ENCODE assay signal across 8 cellular contexts in genomic region chr4:148376151-148376550, GRCh38.
DNase-seq lines count a peak whose midpoint lies in the region; ATAC-seq, FAIRE-seq and TF ChIP-seq lines count a peak whose summit lies in the region.

No MANE protein-coding gene starts in this region.

- H3K27ac Mint-ChIP-seq in CD14-positive monocyte (peak overlapping the region; percentile 44 to 84 (median 60)), activated B cell treated with CpG ODN at 0.5 μM for 24 hours (no peak overlapping the region)

- TF ChIP-seq CTCF in CD14-positive monocyte (IDR thresholded peaks at IDR 0.05): no peak
- TF ChIP-seq CTCF in activated B cell treated with CpG ODN at 0.5 μM for 24 hours (IDR thresholded peaks at IDR 0.05): no peak
- no peak for TF ChIP-seq CTCF in spleen (IDR thresholded peaks at IDR 0.05 in 8 of 11, conservative IDR thresholded peaks at IDR 0.05 in 3 of 11)

- peaks cover 0 to 11% (median 3%) of the 10 kb centered on the region in 8 donors for H3K9me3 ChIP-seq in spleen

- H3K27me3 Mint-ChIP-seq in CD14-positive monocyte (ENCODE audit: low read depth in 3 of 3): no peaks in the 10 kb centered on the region
- no peaks in the 10 kb centered on the region for H3K27me3 Mint-ChIP-seq in activated B cell treated with CpG ODN at 0.5 μM for 24 hours

- intact Hi-C loops in CD14-positive monocyte (cut with micrococcal nuclease) (no loop called here), activated B cell treated with CpG ODN at 0.5 μM for 24 hours (cut with micrococcal nuclease) (no loop called here), spleen (cut with DNase I; ENCODE audit: low total_unique reads) (no loop called here)

- TF ChIP-seq POLR2A in spleen (IDR thresholded peaks at IDR 0.05): no peak

- H3K4me3 Mint-ChIP-seq in CD14-positive monocyte (peak overlapping the region in 1 of 2 donors; percentile 80), activated B cell treated with CpG ODN at 0.5 μM for 24 hours (peak overlapping the region; percentile 63)

- 2 to 9% (median 5%) methylated on average over 3 of the region's 3 CpGs for WGBS in spleen, 5 donors

- H3K27ac ChIP-seq in spleen: peak overlapping the region in 7 of 8 donors; percentile 33 to 76 (median 62)

- no peaks in the 10 kb centered on the region for H3K36me3 Mint-ChIP-seq in CD14-positive monocyte
- H3K36me3 Mint-ChIP-seq in activated B cell treated with CpG ODN at 0.5 μM for 24 hours (ENCODE audit: low read depth): peaks cover 11% of the 10 kb centered on the region

- H3K27me3 ChIP-seq in spleen (replicated peaks in 1 of 7): no peaks in the 10 kb centered on the region

- FAIRE-seq in HTR-8/SVneo (lab: Jason Lieb, UNC): no peak

- H3K36me3 ChIP-seq in spleen: no peaks in the 10 kb centered on the region

- POLR2A ChIA-PET in activated B cell treated with CpG ODN at 0.5 μM for 24 hours (lab: Charles Lee): interaction anchor here (1.8 kb wide), 1 partner anchor 67 kb away, joined by 4 read pairs; no protein-coding TSS in a partner anchor

- peaks cover 24% of the 10 kb centered on the region for H3K4me1 Mint-ChIP-seq in CD14-positive monocyte
- H3K4me1 Mint-ChIP-seq in activated B cell treated with CpG ODN at 0.5 μM for 24 hours: peaks cover 12% of the 10 kb centered on the region

- H3K4me3 ChIP-seq in spleen: peak overlapping the region in 5 of 8 donors; percentile 16 to 37 (median 23)

- peaks cover 0 to 23% (median 12%) of the 10 kb centered on the region in 6 donors for H3K4me1 ChIP-seq in spleen

- DNase-seq in CD14-positive monocyte (ENCODE audit: low spot score) (no peak), HTR-8/SVneo (ENCODE audit: insufficient read length, low spot score) (peak; percentile 1), activated B cell treated with CpG ODN at 0.5 μM for 24 hours (no peak), glomerular visceral epithelial cell (ENCODE audit: extremely low spot score) (peak; percentile 63), spleen (no peak), NCI-H1694 treated with DMSO at 0.1 percent for 48 hours (lab: John Stamatoyannopoulos, UW) (no peak)

- ATAC-seq in activated B cell treated with CpG ODN at 0.5 μM for 24 hours (ENCODE audit: low read depth): no peak
- ATAC-seq in HG03521 (IDR thresholded peaks at IDR 0.05; ENCODE audit: unreplicated experiment): no peak
- no peak for ATAC-seq in GM21723 (IDR thresholded peaks at IDR 0.05; ENCODE audit: unreplicated experiment)

- H3K9me3 Mint-ChIP-seq in CD14-positive monocyte (peaks cover 0 to 3% (median 0%) of the 10 kb centered on the region in 7 donors), activated B cell treated with CpG ODN at 0.5 μM for 24 hours (peaks cover 10% of the 10 kb centered on the region)

- CTCF ChIA-PET in activated B cell treated with CpG ODN at 0.5 μM for 24 hours (lab: Charles Lee): no interaction called here

Comparison
In these comparisons a context has a peak if more than half of its experiments do, and no peak if none do; other contexts are left out.
1. DNase-seq: peak in HTR-8/SVneo (single experiment) and glomerular visceral epithelial cell (single experiment); none in CD14-positive monocyte (single experiment), activated B cell treated with CpG ODN at 0.5 μM for 24 hours (single experiment), spleen (single experiment) and NCI-H1694 treated with DMSO at 0.1 percent for 48 hours (single experiment).